Comparison of ENCODE assay signal across 33 cellular contexts in the genomic region with DNA sequence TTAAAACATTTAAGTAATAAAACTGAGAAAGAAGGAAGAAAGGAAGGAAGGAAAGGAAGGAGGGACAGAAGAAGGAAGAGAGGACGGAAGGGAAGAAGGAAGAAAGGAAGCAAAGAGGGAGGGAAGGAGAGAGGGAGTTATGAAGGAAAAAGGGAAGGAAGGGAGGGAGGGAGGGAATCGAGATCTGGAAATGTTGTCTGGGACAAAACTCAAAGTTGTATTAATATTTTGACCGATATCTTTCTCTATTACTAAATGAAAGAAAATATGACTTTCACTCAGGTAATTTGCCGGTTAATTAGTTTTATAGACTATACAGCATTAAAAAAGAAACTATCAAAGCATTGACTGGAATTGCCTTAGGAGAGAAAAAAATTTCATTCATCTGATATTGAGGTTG. TPM values are rescaled to one million over a fixed set of nuclear protein-coding genes. Genes with fewer than 3 reads are reported as not detected.
"Had no signal": no experiment of that assay in that cellular context is flagged by ENCODE, and none has a peak within 500 bp of the region (broad histone marks: within the 10 kb centered on the region; RNA-seq: fewer than 3 reads in every experiment).

No MANE protein-coding gene starts in this region.

- H3K36me3 Mint-ChIP-seq: stimulated activated effector memory CD8-positive, alpha-beta T cell treated with anti-CD3 and anti-CD28 coated beads, Interleukin-12 subunit alpha, Interleukin-12 subunit beta, amount 100 ng/mL, for 72 hours; stimulated activated memory B cell treated with anti-CD40 and anti-IgM and Interleukin-4, amounts not matched to agents 10 μg/mL and 1 μg/mL and 100 μg/mL, for 72 hours; stimulated activated naive B cell treated with anti-CD40 and anti-IgM and Interleukin-4, amounts not matched to agents 10 μg/mL and 1 μg/mL and 100 μg/mL, for 72 hours; type B pancreatic cell had no signal

- H3K27ac Mint-ChIP-seq: stimulated activated effector memory CD8-positive, alpha-beta T cell treated with anti-CD3 and anti-CD28 coated beads, Interleukin-12 subunit alpha, Interleukin-12 subunit beta, amount 100 ng/mL, for 72 hours; stimulated activated memory B cell treated with anti-CD40 and anti-IgM and Interleukin-4, amounts not matched to agents 10 μg/mL and 1 μg/mL and 100 μg/mL, for 72 hours; stimulated activated naive B cell treated with anti-CD40 and anti-IgM and Interleukin-4, amounts not matched to agents 10 μg/mL and 1 μg/mL and 100 μg/mL, for 72 hours; stimulated activated naive CD8-positive, alpha-beta T cell treated with anti-CD3 and anti-CD28 coated beads, Interleukin-15, amount 100 ng/mL, for 72 hours; stimulated activated naive CD8-positive, alpha-beta T cell treated with anti-CD3 and anti-CD28 coated beads, Interleukin-15, Interleukin-2, amounts not matched to agents 100 ng/mL and 50 ng/mL, for 24 hours; type B pancreatic cell had no signal

- H3K4me1 ChIP-seq: stomach, suprapubic skin, testis, thyroid gland, tibial artery, tibial nerve, transverse colon, upper lobe of left lung, upper lobe of right lung, uterus, vagina had no signal

- ATAC-seq: stimulated activated effector memory CD8-positive, alpha-beta T cell treated with anti-CD3 and anti-CD28 coated beads, Interleukin-12 subunit alpha, Interleukin-12 subunit beta, amount 100 ng/mL, for 72 hours; stimulated activated memory B cell treated with anti-CD40 and anti-IgM and Interleukin-4, amounts not matched to agents 10 μg/mL and 1 μg/mL and 100 μg/mL, for 72 hours; stimulated activated naive B cell treated with anti-CD40 and anti-IgM and Interleukin-4, amounts not matched to agents 10 μg/mL and 1 μg/mL and 100 μg/mL, for 72 hours; stimulated activated naive CD8-positive, alpha-beta T cell treated with anti-CD3 and anti-CD28 coated beads, Interleukin-15, amount 100 ng/mL, for 72 hours; stimulated activated naive CD8-positive, alpha-beta T cell treated with anti-CD3 and anti-CD28 coated beads, Interleukin-15, Interleukin-2, amounts not matched to agents 100 U/mL and 50 U/mL, for 24 hours; upper lobe of right lung had no signal

- FAIRE-seq: urothelium cell line had no signal

- H3K36me3 ChIP-seq: stomach, suprapubic skin, thoracic aorta, thyroid gland, tibial artery, tibial nerve, transverse colon, upper lobe of left lung, upper lobe of right lung, uterus, vagina had no signal

- H3K4me1 Mint-ChIP-seq: stimulated activated effector memory CD8-positive, alpha-beta T cell treated with anti-CD3 and anti-CD28 coated beads, Interleukin-12 subunit alpha, Interleukin-12 subunit beta, amount 100 ng/mL, for 72 hours; stimulated activated memory B cell treated with anti-CD40 and anti-IgM and Interleukin-4, amounts not matched to agents 10 μg/mL and 1 μg/mL and 100 μg/mL, for 72 hours; stimulated activated naive B cell treated with anti-CD40 and anti-IgM and Interleukin-4, amounts not matched to agents 10 μg/mL and 1 μg/mL and 100 μg/mL, for 72 hours; stimulated activated naive CD8-positive, alpha-beta T cell treated with anti-CD3 and anti-CD28 coated beads, Interleukin-15, amount 100 ng/mL, for 72 hours had no signal

- H3K4me3 Mint-ChIP-seq: stimulated activated effector memory CD8-positive, alpha-beta T cell treated with anti-CD3 and anti-CD28 coated beads, Interleukin-12 subunit alpha, Interleukin-12 subunit beta, amount 100 ng/mL, for 72 hours; stimulated activated memory B cell treated with anti-CD40 and anti-IgM and Interleukin-4, amounts not matched to agents 10 μg/mL and 1 μg/mL and 100 μg/mL, for 72 hours; stimulated activated naive B cell treated with anti-CD40 and anti-IgM and Interleukin-4, amounts not matched to agents 10 μg/mL and 1 μg/mL and 100 μg/mL, for 72 hours; stimulated activated naive CD8-positive, alpha-beta T cell treated with anti-CD3 and anti-CD28 coated beads, Interleukin-15, amount 100 ng/mL, for 72 hours; stimulated activated naive CD8-positive, alpha-beta T cell treated with anti-CD3 and anti-CD28 coated beads, Interleukin-15, Interleukin-2, amounts not matched to agents 100 ng/mL and 50 ng/mL, for 24 hours; type B pancreatic cell had no signal

- DNase-seq: stimulated activated CD4-positive, alpha-beta T cell treated with anti-CD3 and anti-CD28 coated beads, Interleukin-2, amount 100 ng/mL, for 48 hours; stimulated activated CD4-positive, alpha-beta T cell treated with anti-CD3 and anti-CD28 coated beads, Interleukin-4, amount 100 ng/mL, for 1 hour; stimulated activated CD4-positive, alpha-beta T cell treated with anti-CD3 and anti-CD28 coated beads, Interleukin-4, amount 100 ng/mL, for 24 hours; stimulated activated CD4-positive, alpha-beta T cell treated with anti-CD3 and anti-CD28 coated beads, Interleukin-4, amount 100 ng/mL, for 4 hours; stimulated activated CD8-positive, alpha-beta memory T cell treated with anti-CD3 and anti-CD28 coated beads, Interleukin-4, amount 100 ng/mL, for 48 hours; stimulated activated naive B cell treated with anti-CD40 and anti-IgM and Interleukin-4, amounts not matched to agents 10 μg/mL and 1 μg/mL and 100 μg/mL, for 72 hours; stimulated activated naive CD4-positive, alpha-beta T cell; stimulated activated naive CD4-positive, alpha-beta T cell treated with Interleukin-2 at 50 U/mL for 16 hours; stimulated activated naive CD8-positive, alpha-beta T cell treated with anti-CD3 and anti-CD28 coated beads, Interleukin-15, amount 100 ng/mL, for 72 hours; stimulated activated naive CD8-positive, alpha-beta T cell treated with anti-CD3 and anti-CD28 coated beads, Interleukin-15, Interleukin-2, amounts not matched to agents 100 U/mL and 50 U/mL, for 24 hours; stomach; substantia nigra; testis; thyroid gland; tibial artery; transverse colon; trophoblast cell; upper lobe of left lung; upper lobe of right lung; uterus had no signal

- H3K27me3 Mint-ChIP-seq: type B pancreatic cell had no signal

- H3K27ac ChIP-seq: stomach, suprapubic skin, testis, thoracic aorta, thyroid gland, tibial artery, tibial nerve, transverse colon, upper lobe of left lung, upper lobe of right lung, uterus, vagina had no signal

- H3K9me3 Mint-ChIP-seq: stimulated activated effector memory CD8-positive, alpha-beta T cell treated with anti-CD3 and anti-CD28 coated beads, Interleukin-12 subunit alpha, Interleukin-12 subunit beta, amount 100 ng/mL, for 72 hours; stimulated activated memory B cell treated with anti-CD40 and anti-IgM and Interleukin-4, amounts not matched to agents 10 μg/mL and 1 μg/mL and 100 μg/mL, for 72 hours; stimulated activated naive B cell treated with anti-CD40 and anti-IgM and Interleukin-4, amounts not matched to agents 10 μg/mL and 1 μg/mL and 100 μg/mL, for 72 hours had no signal

- H3K9me3 ChIP-seq: suprapubic skin, testis, thoracic aorta, thyroid gland, tibial artery, tibial nerve, transverse colon, upper lobe of left lung, upper lobe of right lung, uterus, vagina had no signal

- H3K27me3 ChIP-seq: stomach, suprapubic skin, testis, thyroid gland, tibial artery, tibial nerve, transverse colon, upper lobe of left lung, uterus, vagina had no signal

- H3K4me3 ChIP-seq: stomach, suprapubic skin, testis, thoracic aorta, thyroid gland, tibial artery, tibial nerve, transverse colon, upper lobe of left lung, upper lobe of right lung, uterus, vagina had no signal

RNA-seq across cellular contexts. Expression of a gene that starts 44.4 kb away (rescaled TPM):
- total RNA-seq: subcutaneous adipose tissue, suprapubic skin, temporal lobe, thoracic aorta, tibial nerve, upper lobe of left lung, upper lobe of right lung, ureter, urinary bladder, vagina had no signal
- polyA plus RNA-seq: stomach, urinary bladder had no signal

RNA-seq across cellular contexts. Expression of a gene that starts 55.3 kb away (rescaled TPM):
- total RNA-seq: subcutaneous adipose tissue, tibial nerve, vagina had no signal
